18 cellular contexts compared by ENCODE assay signal in the genomic region with DNA sequence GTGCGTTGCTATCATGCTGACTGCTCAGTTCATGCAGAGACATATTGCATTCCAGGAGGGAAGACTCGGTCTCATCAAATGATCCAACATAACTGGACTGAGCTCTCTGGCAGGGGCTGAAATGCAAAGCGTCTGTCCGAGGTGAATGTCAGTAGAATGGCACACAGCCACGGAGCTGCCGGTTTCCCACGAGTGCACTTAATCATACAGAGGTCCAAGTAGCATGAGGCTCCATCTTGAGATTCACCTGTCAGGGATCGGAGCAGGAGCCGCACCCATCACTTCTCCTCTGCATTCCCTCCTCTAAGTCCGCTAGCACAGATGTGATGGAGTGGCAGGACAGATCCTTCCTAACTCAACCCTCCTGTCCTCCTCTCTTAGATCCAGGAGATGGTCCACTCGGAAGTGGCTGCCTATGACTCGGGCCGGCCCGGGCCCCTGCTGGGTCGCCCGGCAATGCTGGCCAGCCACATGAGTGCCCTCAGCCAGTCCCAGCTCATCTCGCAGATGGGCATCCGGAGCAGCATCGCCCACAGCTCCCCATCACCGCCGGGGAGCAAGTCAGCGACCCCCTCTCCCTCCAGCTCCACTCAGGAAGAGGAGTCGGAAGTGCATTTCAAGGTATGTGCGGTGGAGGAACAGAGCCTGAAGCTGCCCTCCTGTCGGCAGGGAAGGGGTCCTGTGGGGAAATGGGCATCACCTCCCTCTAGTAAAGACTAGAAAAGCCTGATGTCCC.
"Had no signal": no experiment of that assay in that cellular context is flagged by ENCODE, and none has a peak within 500 bp of the region (broad histone marks: within the 10 kb centered on the region; RNA-seq: fewer than 3 reads in every experiment).

No MANE protein-coding gene starts in this region.

- H3K4me3 Mint-ChIP-seq: naive thymus-derived CD8-positive, alpha-beta T cell had no signal

- H3K4me3 ChIP-seq: body of pancreas, colonic mucosa, thoracic aorta had no signal

- H3K36me3 Mint-ChIP-seq: activated naive CD4-positive, alpha-beta T cell treated with anti-CD3 and anti-CD28 coated beads, Interleukin-2, amount 50 U/mL, for 72 hours; naive thymus-derived CD8-positive, alpha-beta T cell had no signal

- H3K27ac Mint-ChIP-seq: activated naive CD4-positive, alpha-beta T cell treated with anti-CD3 and anti-CD28 coated beads, Interleukin-2, amount 50 U/mL, for 72 hours; activated T-helper 2 cell treated with anti-CD3 and anti-CD28 coated beads, Interferon-gamma antibody, Interleukin-2, Interleukin-4, amounts not matched to agents 10 μg/mL and 5 μg/mL and 100 μg/mL, durations not matched to agents 14 hours and 24 hours and 36 hours had no signal

- DNase-seq: activated CD4-positive, alpha-beta T cell treated with anti-CD3 and anti-CD28 coated beads, Interleukin-2, amount 50 U/mL, for 1 hour; activated T-cell treated with anti-CD3 and anti-CD28 coated beads, Interleukin-2, amount 50 U/mL, for 1 hour; amygdala; central memory CD4-positive, alpha-beta T cell; effector CD8-positive, alpha-beta T cell; foreskin fibroblast; glutamatergic neuron; posterior cingulate gyrus had no signal

- FAIRE-seq: endothelial cell of umbilical vein, urothelium cell line had no signal

- H3K27me3 ChIP-seq: body of pancreas, colonic mucosa had no signal

- H3K9me3 Mint-ChIP-seq: activated naive CD4-positive, alpha-beta T cell treated with anti-CD3 and anti-CD28 coated beads, Interleukin-2, amount 50 U/mL, for 72 hours; activated T-helper 2 cell treated with anti-CD3 and anti-CD28 coated beads, Interferon-gamma antibody, Interleukin-2, Interleukin-4, amounts not matched to agents 10 μg/mL and 5 μg/mL and 100 μg/mL, durations not matched to agents 14 hours and 24 hours and 36 hours; naive thymus-derived CD8-positive, alpha-beta T cell had no signal

- H3K36me3 ChIP-seq: colonic mucosa, neutrophil had no signal

- H3K4me1 ChIP-seq: body of pancreas, colonic mucosa had no signal

- H3K27me3 Mint-ChIP-seq: naive thymus-derived CD8-positive, alpha-beta T cell had no signal

- H3K9me3 ChIP-seq: body of pancreas, colonic mucosa, neutrophil, thoracic aorta had no signal

- H3K27ac ChIP-seq: body of pancreas, colonic mucosa, neutrophil, thoracic aorta had no signal

- ATAC-seq: activated CD4-positive, CD25-positive, alpha-beta regulatory T cell treated with anti-CD3 and anti-CD28 coated beads, Interleukin-2, amount 50 U/mL, for 24 hours; activated naive CD4-positive, alpha-beta T cell treated with anti-CD3 and anti-CD28 coated beads, Interleukin-2, amount 50 U/mL, for 72 hours; body of pancreas; naive thymus-derived CD8-positive, alpha-beta T cell had no signal
